In genomic region chr22:40190501-40190900, GRCh38 we compare ENCODE assay signal across 1 cellular context.
TF ChIP-seq lines count a peak whose summit lies in the region.

No MANE protein-coding gene starts in this region.

TF ChIP-seq in K562, 482 proteins besides CTCF, POLR2A, EP300 and RAD21 (continued from another document and continues in another):
- TF ChIP-seq MGA (IDR thresholded peaks at IDR 0.05) = 0 out of 2 replicates have a peak, but pooled peaks have one; percentile 11
- no peak for TF ChIP-seq ATF6 (CRISPR knock-in tag; IDR thresholded peaks at IDR 0.05)
- peak in 1 of 2 experiments; percentile 18; a peak in 1 of 4 replicates for TF ChIP-seq MLLT1 (IDR thresholded peaks at IDR 0.05)
- no peak for TF ChIP-seq SAP30 (IDR thresholded peaks at IDR 0.05; ENCODE audit: borderline replicate concordance, insufficient read depth, low read depth, low read length, poor library complexity, severe bottlenecking)
- peak; percentile 95 for TF ChIP-seq MTA2 (IDR thresholded peaks at IDR 0.05; ENCODE audit: low read depth)
- TF ChIP-seq GTF2E2 (tag; IDR thresholded peaks at IDR 0.05) = no peak
- TF ChIP-seq NFE2 (IDR thresholded peaks at IDR 0.05; ENCODE audit: low read depth) = peak; percentile 43; the same call in 1 of the 2 replicates
- TF ChIP-seq SIN3B (IDR thresholded peaks at IDR 0.05; ENCODE audit: low read depth) = no peak
- no peak for TF ChIP-seq CREB3L1 (IDR thresholded peaks at IDR 0.05; ENCODE audit: borderline replicate concordance, low read depth)
- TF ChIP-seq ZNF318 (IDR thresholded peaks at IDR 0.05; ENCODE audit: borderline replicate concordance in 1 of 2, low read depth in 1 of 2) = no peak
- 0 out of 2 replicates have a peak, but pooled peaks have one; percentile 49 for TF ChIP-seq MEF2A (IDR thresholded peaks at IDR 0.05; ENCODE audit: control insufficient read depth, low read depth, low read length)
- TF ChIP-seq TRIM25 (IDR thresholded peaks at IDR 0.05; ENCODE audit: borderline replicate concordance) = no peak
- no peak for TF ChIP-seq ZFP91 (CRISPR knock-in tag; IDR thresholded peaks at IDR 0.05)
- TF ChIP-seq SMAD3 (CRISPR knock-in tag; conservative IDR thresholded peaks at IDR 0.05) = 0 out of 2 replicates have a peak, but pooled peaks have one; percentile 51
